Comparison of ENCODE assay signal across 7 cellular contexts in the genomic region with DNA sequence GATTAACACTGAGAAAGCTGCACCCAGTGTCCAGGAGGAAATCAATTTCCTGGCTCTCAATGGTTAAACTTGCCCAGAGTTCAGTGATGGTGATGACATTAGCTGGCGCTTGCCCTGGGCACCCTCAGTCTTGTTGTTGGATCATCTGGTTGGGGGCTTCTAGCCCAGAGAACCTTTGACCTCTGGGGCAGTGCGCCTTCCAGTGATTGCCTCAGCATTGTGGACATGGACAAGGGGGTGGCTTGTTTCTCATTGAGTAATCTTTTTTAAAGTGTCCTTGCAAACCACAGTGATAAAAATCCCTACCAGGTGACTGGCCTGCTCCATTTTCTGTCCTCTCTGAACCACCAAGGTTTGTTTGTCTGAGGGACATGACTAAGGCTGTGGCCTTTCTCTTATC.
"Had no signal": no experiment of that assay in that cellular context is flagged by ENCODE, and none has a peak within 500 bp of the region (broad histone marks: within the 10 kb centered on the region; RNA-seq: fewer than 3 reads in every experiment).

No MANE protein-coding gene starts in this region.

- H3K4me1 Mint-ChIP-seq: IgD-negative memory B cell had no signal

- H3K4me3 Mint-ChIP-seq: IgD-negative memory B cell had no signal

- DNase-seq: IMR-90, KBM-7, KG1 had no signal

- H3K36me3 Mint-ChIP-seq: IgD-negative memory B cell had no signal

- H3K4me3 ChIP-seq: K562 had no signal

- H3K27ac Mint-ChIP-seq: IgD-negative memory B cell had no signal

- ATAC-seq: K562 had no signal

- FAIRE-seq: HTR-8/SVneo, K562 had no signal

- H3K27me3 Mint-ChIP-seq: IgD-negative memory B cell had no signal

- H3K27ac ChIP-seq: HL-60 had no signal

- H3K9me3 Mint-ChIP-seq: IgD-negative memory B cell had no signal
